11 cellular contexts compared by ENCODE assay signal in the genomic region with DNA sequence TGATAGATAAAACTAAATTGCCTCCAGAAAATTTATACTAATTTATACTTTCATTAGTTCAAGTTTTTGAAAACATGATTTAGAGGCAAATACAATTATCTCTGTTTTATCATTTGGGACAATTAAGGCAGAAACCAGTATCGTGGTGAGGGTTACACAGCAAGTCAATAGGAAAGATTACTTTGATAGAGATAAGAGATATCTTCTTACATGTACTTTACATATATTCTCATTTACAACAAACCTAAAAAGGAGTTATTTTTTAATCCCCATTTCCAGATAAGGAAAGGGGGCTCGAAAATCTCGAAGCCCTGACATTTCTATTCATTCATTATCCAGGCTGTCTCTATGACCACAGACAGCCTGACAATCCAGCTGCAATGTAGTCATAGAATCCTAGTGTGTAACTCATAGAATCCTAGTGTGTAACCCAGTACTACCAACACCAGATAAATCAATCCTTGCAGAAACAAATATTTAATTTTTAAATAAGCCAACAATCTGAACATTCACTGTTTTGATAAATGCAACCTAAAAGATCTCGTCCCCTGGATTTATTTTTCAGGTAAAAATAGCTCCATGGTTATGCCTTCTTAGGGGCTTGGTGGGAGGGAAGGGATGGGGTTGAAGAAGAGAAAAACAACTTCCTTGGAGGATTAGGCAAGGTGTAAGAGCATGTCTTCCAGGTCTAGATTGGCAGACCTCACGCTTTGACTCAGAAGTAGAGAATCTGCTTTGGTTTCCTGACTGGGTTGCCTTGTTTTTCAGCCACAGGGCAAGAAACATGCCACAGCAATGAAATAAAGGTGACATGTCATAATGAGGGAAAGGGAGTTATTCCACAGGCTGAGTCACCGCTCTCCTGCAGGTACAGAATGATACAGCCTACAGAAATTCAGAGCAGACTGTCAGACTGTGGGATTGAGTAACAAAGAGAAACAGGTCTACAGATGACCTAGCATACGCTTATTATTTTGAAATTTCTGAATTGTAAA. TPM values are rescaled to one million over a fixed set of nuclear protein-coding genes. Genes with fewer than 3 reads are reported as not detected.
DNase-seq lines count a peak whose midpoint lies in the region; ATAC-seq and TF ChIP-seq lines count a peak whose summit lies in the region.
"Had no signal": no experiment of that assay in that cellular context is flagged by ENCODE, and none has a peak within 500 bp of the region (broad histone marks: within the 10 kb centered on the region; RNA-seq: fewer than 3 reads in every experiment).

No MANE protein-coding gene starts in this region.

- no peaks in the 10 kb centered on the region for H3K36me3 ChIP-seq in left lung

- H3K27ac ChIP-seq in left lung = no peak overlapping the region

- H3K4me1 Mint-ChIP-seq in HFFc6 (ENCODE audit: low read depth) = peaks cover 17% of the 10 kb centered on the region
- H3K4me1 Mint-ChIP-seq: IgD-negative memory B cell had no signal

- POLR2A ChIA-PET in AG04449 (lab: Yijun Ruan, JAX) = interaction anchor here (0.6 kb wide), 1 partner anchor 10 kb away, joined by 4 read pairs; no protein-coding TSS in a partner anchor
- POLR2A ChIA-PET in GM10248 (lab: Yijun Ruan, JAX) = no interaction called here

- H3K27me3 Mint-ChIP-seq in HFFc6 (ENCODE audit: insufficient read depth) = no peaks in the 10 kb centered on the region; the same call in 1 of the 2 replicates

- H3K9me3 Mint-ChIP-seq in HFFc6 = no peaks in the 10 kb centered on the region

- H3K4me1 ChIP-seq in left lung = no peaks in the 10 kb centered on the region

- DNase-seq in AG04449 (ENCODE audit: low read depth, low spot score) (peak; percentile 40), HFFc6 (peak; percentile 79), astrocyte of the cerebellum (ENCODE audit: low read depth) (peak; percentile 82), left lung (no peak), ecto neural progenitor cell (ENCODE audit: low spot score) (no peak), GM10248 (ENCODE audit: extremely low spot score) (no peak), left lobe of liver (ENCODE audit: low spot score) (no peak)
- DNase-seq: DND-41, SHP77 treated with DMSO at 0.1 percent for 48 hours had no signal

- no peaks in the 10 kb centered on the region for H3K27me3 ChIP-seq in left lung

- peak; percentile 85 for ATAC-seq in left lung
- no peak for ATAC-seq in HG02852 (IDR thresholded peaks at IDR 0.05; ENCODE audit: unreplicated experiment)
- no peak for ATAC-seq in left lobe of liver

- H3K4me3 Mint-ChIP-seq in HFFc6 = no peak overlapping the region
- H3K4me3 Mint-ChIP-seq: IgD-negative memory B cell had no signal

- CTCF ChIA-PET in AG04449 (lab: Yijun Ruan, JAX) = no interaction called here
- CTCF ChIA-PET in GM10248 (lab: Yijun Ruan, JAX) = interaction anchor here (1.9 kb wide), 1 partner anchor 11 kb away, joined by 5 read pairs; no protein-coding TSS in a partner anchor

- peak overlapping the region; percentile 64; the same call in 1 of the 2 replicates for H3K27ac Mint-ChIP-seq in HFFc6
- H3K27ac Mint-ChIP-seq: IgD-negative memory B cell had no signal

- no peak overlapping the region for H3K4me3 ChIP-seq in AG04449 (ENCODE audit: low read depth, low read length)
- H3K4me3 ChIP-seq in astrocyte of the cerebellum (ENCODE audit: low read depth, low read length) = no peak overlapping the region
- no peak overlapping the region for H3K4me3 ChIP-seq in left lung

- in situ Hi-C loops in astrocyte of the cerebellum (cut with HindIII; ENCODE audit: low sequenced_read_pairs) = no loop called here

- H3K9me3 ChIP-seq in left lung = no peaks in the 10 kb centered on the region

- 0 out of 2 replicates have a peak, but pooled peaks cover 4% of the 10 kb centered on the region for H3K36me3 Mint-ChIP-seq in HFFc6 (ENCODE audit: low read depth)

- intact Hi-C loops in left lung (cut with DNase I) = no loop called here

- no peak for TF ChIP-seq CTCF in AG04449 (IDR thresholded peaks at IDR 0.05; ENCODE audit: insufficient read depth, low read length, missing control alignments)
- no peak for TF ChIP-seq CTCF in HFFc6 (IDR thresholded peaks at IDR 0.05)
- TF ChIP-seq CTCF in astrocyte of the cerebellum (IDR thresholded peaks at IDR 0.05; ENCODE audit: low read depth, low read length, missing control alignments) = no peak
- no peak for TF ChIP-seq CTCF in left lung (IDR thresholded peaks at IDR 0.05)
- no peak for TF ChIP-seq CTCF in GM10248 (IDR thresholded peaks at IDR 0.05; ENCODE audit: control extremely low read depth, extremely low read depth, low read depth, missing control alignments)

RNA-seq across cellular contexts. Expression of a gene that starts 45.6 kb away (rescaled TPM):
- total RNA-seq in HFFc6 (2021; fragmentation: NEBNext Ultra II Directional; extraction: Animal tissue kit (Norgen Biotek cat#: 25700)) = 10 to 100 TPM; 58.6 to 87.1 (median 73.2) TPM
- total RNA-seq in left lung = 100 to 1,000 TPM; 114 to 135 TPM
- total RNA-seq in left lobe of liver = 48.7 TPM

Comparison
In these comparisons a context has a peak if more than half of its experiments do, and no peak if none do; other contexts are left out.
1. DNase-seq: peak in AG04449 (single experiment), HFFc6 (single experiment) and astrocyte of the cerebellum (single experiment); none in left lung (0 of 2), ecto neural progenitor cell (single experiment), GM10248 (single experiment) and left lobe of liver (single experiment).